1 cellular context compared by ENCODE assay signal in genomic region chr5:1203968-1204692, GRCh38.
TF ChIP-seq lines count a peak whose summit lies in the region.

No MANE protein-coding gene starts in this region.

TF ChIP-seq in WTC11, 78 proteins besides CTCF, POLR2A, EP300 and RAD21 (continued from another document):
- TF ChIP-seq, protein P1, sequence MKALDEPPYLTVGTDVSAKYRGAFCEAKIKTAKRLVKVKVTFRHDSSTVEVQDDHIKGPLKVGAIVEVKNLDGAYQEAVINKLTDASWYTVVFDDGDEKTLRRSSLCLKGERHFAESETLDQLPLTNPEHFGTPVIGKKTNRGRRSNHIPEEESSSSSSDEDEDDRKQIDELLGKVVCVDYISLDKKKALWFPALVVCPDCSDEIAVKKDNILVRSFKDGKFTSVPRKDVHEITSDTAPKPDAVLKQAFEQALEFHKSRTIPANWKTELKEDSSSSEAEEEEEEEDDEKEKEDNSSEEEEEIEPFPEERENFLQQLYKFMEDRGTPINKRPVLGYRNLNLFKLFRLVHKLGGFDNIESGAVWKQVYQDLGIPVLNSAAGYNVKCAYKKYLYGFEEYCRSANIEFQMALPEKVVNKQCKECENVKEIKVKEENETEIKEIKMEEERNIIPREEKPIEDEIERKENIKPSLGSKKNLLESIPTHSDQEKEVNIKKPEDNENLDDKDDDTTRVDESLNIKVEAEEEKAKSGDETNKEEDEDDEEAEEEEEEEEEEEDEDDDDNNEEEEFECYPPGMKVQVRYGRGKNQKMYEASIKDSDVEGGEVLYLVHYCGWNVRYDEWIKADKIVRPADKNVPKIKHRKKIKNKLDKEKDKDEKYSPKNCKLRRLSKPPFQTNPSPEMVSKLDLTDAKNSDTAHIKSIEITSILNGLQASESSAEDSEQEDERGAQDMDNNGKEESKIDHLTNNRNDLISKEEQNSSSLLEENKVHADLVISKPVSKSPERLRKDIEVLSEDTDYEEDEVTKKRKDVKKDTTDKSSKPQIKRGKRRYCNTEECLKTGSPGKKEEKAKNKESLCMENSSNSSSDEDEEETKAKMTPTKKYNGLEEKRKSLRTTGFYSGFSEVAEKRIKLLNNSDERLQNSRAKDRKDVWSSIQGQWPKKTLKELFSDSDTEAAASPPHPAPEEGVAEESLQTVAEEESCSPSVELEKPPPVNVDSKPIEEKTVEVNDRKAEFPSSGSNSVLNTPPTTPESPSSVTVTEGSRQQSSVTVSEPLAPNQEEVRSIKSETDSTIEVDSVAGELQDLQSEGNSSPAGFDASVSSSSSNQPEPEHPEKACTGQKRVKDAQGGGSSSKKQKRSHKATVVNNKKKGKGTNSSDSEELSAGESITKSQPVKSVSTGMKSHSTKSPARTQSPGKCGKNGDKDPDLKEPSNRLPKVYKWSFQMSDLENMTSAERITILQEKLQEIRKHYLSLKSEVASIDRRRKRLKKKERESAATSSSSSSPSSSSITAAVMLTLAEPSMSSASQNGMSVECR (CRISPR knock-in tag; IDR thresholded peaks at IDR 0.05; ENCODE audit: borderline replicate concordance), result no peak
- TF ChIP-seq, protein P2, sequence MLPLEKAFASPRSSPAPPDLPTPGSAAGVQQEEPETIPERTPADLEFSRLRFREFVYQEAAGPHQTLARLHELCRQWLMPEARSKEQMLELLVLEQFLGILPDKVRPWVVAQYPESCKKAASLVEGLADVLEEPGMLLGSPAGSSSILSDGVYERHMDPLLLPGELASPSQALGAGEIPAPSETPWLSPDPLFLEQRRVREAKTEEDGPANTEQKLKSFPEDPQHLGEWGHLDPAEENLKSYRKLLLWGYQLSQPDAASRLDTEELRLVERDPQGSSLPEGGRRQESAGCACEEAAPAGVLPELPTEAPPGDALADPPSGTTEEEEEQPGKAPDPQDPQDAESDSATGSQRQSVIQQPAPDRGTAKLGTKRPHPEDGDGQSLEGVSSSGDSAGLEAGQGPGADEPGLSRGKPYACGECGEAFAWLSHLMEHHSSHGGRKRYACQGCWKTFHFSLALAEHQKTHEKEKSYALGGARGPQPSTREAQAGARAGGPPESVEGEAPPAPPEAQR (CRISPR knock-in tag; IDR thresholded peaks at IDR 0.05), result no peak
- TF ChIP-seq EMX1 (CRISPR knock-in tag; IDR thresholded peaks at IDR 0.05) (no peak), ATF3 (CRISPR knock-in tag; conservative IDR thresholded peaks at IDR 0.05) (no peak), CREB1 (CRISPR knock-in tag; IDR thresholded peaks at IDR 0.05) (no peak), SP1 (CRISPR knock-in tag; conservative IDR thresholded peaks at IDR 0.05) (no peak)
- TF ChIP-seq, protein P3, sequence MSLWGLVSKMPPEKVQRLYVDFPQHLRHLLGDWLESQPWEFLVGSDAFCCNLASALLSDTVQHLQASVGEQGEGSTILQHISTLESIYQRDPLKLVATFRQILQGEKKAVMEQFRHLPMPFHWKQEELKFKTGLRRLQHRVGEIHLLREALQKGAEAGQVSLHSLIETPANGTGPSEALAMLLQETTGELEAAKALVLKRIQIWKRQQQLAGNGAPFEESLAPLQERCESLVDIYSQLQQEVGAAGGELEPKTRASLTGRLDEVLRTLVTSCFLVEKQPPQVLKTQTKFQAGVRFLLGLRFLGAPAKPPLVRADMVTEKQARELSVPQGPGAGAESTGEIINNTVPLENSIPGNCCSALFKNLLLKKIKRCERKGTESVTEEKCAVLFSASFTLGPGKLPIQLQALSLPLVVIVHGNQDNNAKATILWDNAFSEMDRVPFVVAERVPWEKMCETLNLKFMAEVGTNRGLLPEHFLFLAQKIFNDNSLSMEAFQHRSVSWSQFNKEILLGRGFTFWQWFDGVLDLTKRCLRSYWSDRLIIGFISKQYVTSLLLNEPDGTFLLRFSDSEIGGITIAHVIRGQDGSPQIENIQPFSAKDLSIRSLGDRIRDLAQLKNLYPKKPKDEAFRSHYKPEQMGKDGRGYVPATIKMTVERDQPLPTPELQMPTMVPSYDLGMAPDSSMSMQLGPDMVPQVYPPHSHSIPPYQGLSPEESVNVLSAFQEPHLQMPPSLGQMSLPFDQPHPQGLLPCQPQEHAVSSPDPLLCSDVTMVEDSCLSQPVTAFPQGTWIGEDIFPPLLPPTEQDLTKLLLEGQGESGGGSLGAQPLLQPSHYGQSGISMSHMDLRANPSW (CRISPR knock-in tag; conservative IDR thresholded peaks at IDR 0.05; ENCODE audit: low read depth), result no peak
